In the genomic region with DNA sequence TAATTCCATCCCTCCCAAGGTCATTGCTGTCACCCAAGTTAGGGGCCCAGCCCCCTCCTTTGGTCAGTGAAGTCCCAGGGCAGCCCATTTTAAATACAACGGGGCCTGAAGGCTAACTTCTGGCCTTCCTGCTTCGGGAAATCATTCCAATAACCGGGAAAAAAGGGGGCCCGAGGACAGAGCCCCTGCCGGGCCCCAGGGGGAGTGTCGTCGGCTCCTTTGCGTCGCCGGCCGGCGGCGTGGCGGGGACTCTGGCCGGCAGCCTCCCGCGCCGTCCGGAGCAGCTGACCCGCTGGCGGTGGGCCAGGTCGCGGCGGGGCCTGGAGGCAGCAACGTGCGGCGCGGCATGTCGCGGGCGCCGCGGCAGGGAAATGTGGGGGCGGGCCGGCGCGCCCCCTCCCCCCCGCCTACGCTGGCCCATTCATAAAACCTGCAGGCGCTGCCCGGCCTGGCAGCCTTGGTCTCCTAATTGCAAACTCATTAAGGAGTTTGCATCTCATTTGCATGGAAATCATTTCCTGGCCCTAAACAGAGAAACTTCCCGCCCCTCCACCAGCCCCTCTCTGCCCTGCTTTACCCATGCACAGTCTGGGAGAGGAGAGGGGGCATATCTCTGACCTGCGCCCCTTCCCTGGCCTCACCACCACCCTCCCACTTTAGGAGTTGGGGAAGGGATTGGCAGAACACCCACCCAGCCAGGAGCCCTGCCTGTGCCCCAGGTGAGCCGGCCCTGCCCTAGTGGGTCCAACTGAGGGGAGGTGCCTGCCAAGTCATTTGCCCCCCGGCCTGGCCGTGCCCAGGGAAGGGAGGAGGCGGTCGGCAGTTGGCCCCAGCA, we compare ENCODE assay signal across 1 cellular context.
TF ChIP-seq lines count a peak whose summit lies in the region.

No MANE protein-coding gene starts in this region.

TF ChIP-seq in GM12878, 131 proteins besides CTCF, POLR2A, EP300 and RAD21 (continued from another document and continues in another):
- TF ChIP-seq LARP7 (IDR thresholded peaks at IDR 0.05) (peak; percentile 42; the same call in 1 of the 2 replicates), BACH1 (IDR thresholded peaks at IDR 0.05; ENCODE audit: borderline replicate concordance) (peak; percentile 78; the same call in 1 of the 2 replicates), CBFB (IDR thresholded peaks at IDR 0.05; ENCODE audit: low read depth) (no peak), POU2F2 (IDR thresholded peaks at IDR 0.05; ENCODE audit: borderline replicate concordance, low read depth, low read length) (peak; percentile 62; the same call in 1 of the 3 replicates), TCF12 (IDR thresholded peaks at IDR 0.05; ENCODE audit: low read depth, low read length) (no peak), SMC3 (IDR thresholded peaks at IDR 0.05; ENCODE audit: borderline replicate concordance, low read length) (no peak), HDAC6 (IDR thresholded peaks at IDR 0.05; ENCODE audit: unreplicated experiment) (no peak), IRF4 (IDR thresholded peaks at IDR 0.05; ENCODE audit: low read depth, low read length) (no peak), ZNF687 (IDR thresholded peaks at IDR 0.05) (peak; percentile 85), SUPT20H (IDR thresholded peaks at IDR 0.05; ENCODE audit: borderline replicate concordance, control insufficient read depth, low read depth, low read length) (no peak), KDM1A (IDR thresholded peaks at IDR 0.05; ENCODE audit: borderline replicate concordance) (no peak), ZBED1 (IDR thresholded peaks at IDR 0.05; ENCODE audit: borderline replicate concordance) (no peak), NRF1 (conservative IDR thresholded peaks at IDR 0.05; ENCODE audit: low read depth, low read length) (no peak), EGR1 (IDR thresholded peaks at IDR 0.05; ENCODE audit: borderline replicate concordance in 1 of 2, low read depth in 2 of 2, low read length in 2 of 2) (peak in 1 of 2 experiments; percentile 89; a peak in 2 of 3 replicates), ZBTB40 (IDR thresholded peaks at IDR 0.05; ENCODE audit: borderline replicate concordance) (no peak), PBX3 (IDR thresholded peaks at IDR 0.05; ENCODE audit: insufficient replicate concordance, low read depth, low read length) (no peak), CBX3 (IDR thresholded peaks at IDR 0.05; ENCODE audit: borderline replicate concordance, low read depth) (no peak), YY1 (IDR thresholded peaks at IDR 0.05; ENCODE audit: low read depth, low read length) (no peak), MXI1 (IDR thresholded peaks at IDR 0.05; ENCODE audit: low read depth, low read length) (peak; percentile 55; the same call in 1 of the 2 replicates), SMARCA5 (IDR thresholded peaks at IDR 0.05) (no peak), NFIC (IDR thresholded peaks at IDR 0.05; ENCODE audit: low read depth, low read length) (no peak), DPF2 (IDR thresholded peaks at IDR 0.05) (peak; percentile 65; the same call in 1 of the 2 replicates), ZNF274 (IDR thresholded peaks at IDR 0.05; ENCODE audit: insufficient read depth, insufficient read length) (no peak), GABPA (IDR thresholded peaks at IDR 0.05; ENCODE audit: low read depth) (no peak), RCOR1 (conservative IDR thresholded peaks at IDR 0.05; ENCODE audit: low read depth, low read length) (no peak), FOXK2 (IDR thresholded peaks at IDR 0.05) (no peak), CHD2 (IDR thresholded peaks at IDR 0.05; ENCODE audit: borderline replicate concordance, low read depth, low read length) (0 out of 2 replicates have a peak, but pooled peaks have one; percentile 10), PML (IDR thresholded peaks at IDR 0.05; ENCODE audit: low read length) (no peak), HDGF (IDR thresholded peaks at IDR 0.05) (peak; percentile 68; the same call in 1 of the 2 replicates), GATAD2B (conservative IDR thresholded peaks at IDR 0.05; ENCODE audit: low read depth) (peak; percentile 91), IKZF2 (IDR thresholded peaks at IDR 0.05) (peak; percentile 22 to 61; a peak in 3 of 4 replicates), BHLHE40 (IDR thresholded peaks at IDR 0.05; ENCODE audit: borderline replicate concordance in 1 of 2, low read depth in 2 of 2, low read length in 1 of 2) (peak; percentile 88 to 93), RBBP5 (conservative IDR thresholded peaks at IDR 0.05) (no peak), NR2C2 (IDR thresholded peaks at IDR 0.05; ENCODE audit: borderline replicate concordance, control insufficient read depth, insufficient read length, low read depth) (no peak), PAX5 (IDR thresholded peaks at IDR 0.05; ENCODE audit: borderline replicate concordance, low read depth, low read length) (no peak), NR2F1 (conservative IDR thresholded peaks at IDR 0.05) (peak; percentile 52; the same call in 1 of the 2 replicates), STAT3 (IDR thresholded peaks at IDR 0.05; ENCODE audit: low read depth, low read length) (no peak), ATF7 (IDR thresholded peaks at IDR 0.05; ENCODE audit: low read depth) (peak; percentile 34; the same call in 1 of the 2 replicates), POLR2AphosphoS2 (IDR thresholded peaks at IDR 0.05; ENCODE audit: low read depth, low read length) (peak; percentile 85; the same call in 1 of the 2 replicates), ZZZ3 (IDR thresholded peaks at IDR 0.05; ENCODE audit: control insufficient read depth, insufficient read length, low read depth) (no peak), PKNOX1 (IDR thresholded peaks at IDR 0.05) (no peak)
- TF ChIP-seq, protein P1, sequence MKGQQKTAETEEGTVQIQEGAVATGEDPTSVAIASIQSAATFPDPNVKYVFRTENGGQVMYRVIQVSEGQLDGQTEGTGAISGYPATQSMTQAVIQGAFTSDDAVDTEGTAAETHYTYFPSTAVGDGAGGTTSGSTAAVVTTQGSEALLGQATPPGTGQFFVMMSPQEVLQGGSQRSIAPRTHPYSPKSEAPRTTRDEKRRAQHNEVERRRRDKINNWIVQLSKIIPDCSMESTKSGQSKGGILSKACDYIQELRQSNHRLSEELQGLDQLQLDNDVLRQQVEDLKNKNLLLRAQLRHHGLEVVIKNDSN (IDR thresholded peaks at IDR 0.05; ENCODE audit: borderline replicate concordance, extremely low read length, insufficient read depth, low read depth, low read length), result no peak
- TF ChIP-seq, protein P2, sequence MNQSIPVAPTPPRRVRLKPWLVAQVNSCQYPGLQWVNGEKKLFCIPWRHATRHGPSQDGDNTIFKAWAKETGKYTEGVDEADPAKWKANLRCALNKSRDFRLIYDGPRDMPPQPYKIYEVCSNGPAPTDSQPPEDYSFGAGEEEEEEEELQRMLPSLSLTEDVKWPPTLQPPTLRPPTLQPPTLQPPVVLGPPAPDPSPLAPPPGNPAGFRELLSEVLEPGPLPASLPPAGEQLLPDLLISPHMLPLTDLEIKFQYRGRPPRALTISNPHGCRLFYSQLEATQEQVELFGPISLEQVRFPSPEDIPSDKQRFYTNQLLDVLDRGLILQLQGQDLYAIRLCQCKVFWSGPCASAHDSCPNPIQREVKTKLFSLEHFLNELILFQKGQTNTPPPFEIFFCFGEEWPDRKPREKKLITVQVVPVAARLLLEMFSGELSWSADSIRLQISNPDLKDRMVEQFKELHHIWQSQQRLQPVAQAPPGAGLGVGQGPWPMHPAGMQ (IDR thresholded peaks at IDR 0.05; ENCODE audit: borderline replicate concordance), result no peak
- TF ChIP-seq, protein P3, sequence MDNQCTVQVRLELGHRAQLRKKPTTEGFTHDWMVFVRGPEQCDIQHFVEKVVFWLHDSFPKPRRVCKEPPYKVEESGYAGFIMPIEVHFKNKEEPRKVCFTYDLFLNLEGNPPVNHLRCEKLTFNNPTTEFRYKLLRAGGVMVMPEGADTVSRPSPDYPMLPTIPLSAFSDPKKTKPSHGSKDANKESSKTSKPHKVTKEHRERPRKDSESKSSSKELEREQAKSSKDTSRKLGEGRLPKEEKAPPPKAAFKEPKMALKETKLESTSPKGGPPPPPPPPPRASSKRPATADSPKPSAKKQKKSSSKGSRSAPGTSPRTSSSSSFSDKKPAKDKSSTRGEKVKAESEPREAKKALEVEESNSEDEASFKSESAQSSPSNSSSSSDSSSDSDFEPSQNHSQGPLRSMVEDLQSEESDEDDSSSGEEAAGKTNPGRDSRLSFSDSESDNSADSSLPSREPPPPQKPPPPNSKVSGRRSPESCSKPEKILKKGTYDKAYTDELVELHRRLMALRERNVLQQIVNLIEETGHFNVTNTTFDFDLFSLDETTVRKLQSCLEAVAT (IDR thresholded peaks at IDR 0.05), result no peak; the same call in 1 of the 2 replicates
